ENCODE assay signal across 2 cellular contexts in the genomic region with DNA sequence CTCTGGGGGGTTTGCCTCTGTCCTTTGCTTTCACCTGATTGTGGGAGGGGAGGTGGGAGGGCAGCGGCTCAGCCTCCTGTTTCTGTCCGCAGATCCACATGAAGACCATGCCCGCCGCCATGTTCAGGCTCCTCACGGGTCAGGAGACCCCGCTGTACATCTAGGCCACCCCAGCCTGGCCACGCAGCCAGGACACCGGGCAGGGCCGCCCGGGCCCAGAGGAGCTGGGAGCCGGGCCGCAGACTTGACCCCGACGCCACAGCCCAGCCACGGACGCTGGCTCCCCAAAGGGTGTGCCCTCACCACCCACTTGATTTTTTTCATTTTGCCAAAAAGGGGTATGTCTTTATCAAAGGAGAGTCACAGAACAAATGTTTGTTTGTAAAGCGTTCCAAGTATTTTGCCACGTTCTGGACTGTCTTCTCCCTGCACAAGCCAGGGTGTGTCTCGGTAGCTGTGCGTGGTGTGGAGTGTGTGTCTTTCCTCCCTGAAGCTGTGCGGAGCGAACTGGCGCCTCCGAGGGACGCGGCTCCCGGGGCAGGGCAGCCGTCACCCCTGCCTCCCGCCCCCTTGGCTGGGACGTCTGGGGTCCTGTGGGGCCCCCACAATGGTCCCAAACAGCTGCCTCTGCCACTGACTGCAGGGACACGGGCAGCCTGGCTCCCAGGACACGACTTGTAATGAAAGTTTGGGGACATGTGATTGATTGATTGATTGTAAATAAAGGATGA.
TF ChIP-seq lines count a peak whose summit lies in the region.

No MANE protein-coding gene starts in this region.

TF ChIP-seq in IMR-90, 13 proteins besides CTCF, POLR2A, EP300 and RAD21 (continued from another document):
- no peak for TF ChIP-seq MXI1 (IDR thresholded peaks at IDR 0.05; ENCODE audit: borderline replicate concordance, low read depth, low read length)
- TF ChIP-seq RCOR1 (IDR thresholded peaks at IDR 0.05; ENCODE audit: insufficient replicate concordance, low read length): no peak
- TF ChIP-seq, protein P1, sequence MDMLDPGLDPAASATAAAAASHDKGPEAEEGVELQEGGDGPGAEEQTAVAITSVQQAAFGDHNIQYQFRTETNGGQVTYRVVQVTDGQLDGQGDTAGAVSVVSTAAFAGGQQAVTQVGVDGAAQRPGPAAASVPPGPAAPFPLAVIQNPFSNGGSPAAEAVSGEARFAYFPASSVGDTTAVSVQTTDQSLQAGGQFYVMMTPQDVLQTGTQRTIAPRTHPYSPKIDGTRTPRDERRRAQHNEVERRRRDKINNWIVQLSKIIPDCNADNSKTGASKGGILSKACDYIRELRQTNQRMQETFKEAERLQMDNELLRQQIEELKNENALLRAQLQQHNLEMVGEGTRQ (IDR thresholded peaks at IDR 0.05; ENCODE audit: low read depth, low read length): no peak
- no peak for TF ChIP-seq FOS (IDR thresholded peaks at IDR 0.05; ENCODE audit: low read depth, low read length)
- no peak for TF ChIP-seq RFX5 (IDR thresholded peaks at IDR 0.05; ENCODE audit: low read depth, low read length)
- TF ChIP-seq CHD1 (IDR thresholded peaks at IDR 0.05; ENCODE audit: low read depth, low read length): no peak
- TF ChIP-seq, protein P2, sequence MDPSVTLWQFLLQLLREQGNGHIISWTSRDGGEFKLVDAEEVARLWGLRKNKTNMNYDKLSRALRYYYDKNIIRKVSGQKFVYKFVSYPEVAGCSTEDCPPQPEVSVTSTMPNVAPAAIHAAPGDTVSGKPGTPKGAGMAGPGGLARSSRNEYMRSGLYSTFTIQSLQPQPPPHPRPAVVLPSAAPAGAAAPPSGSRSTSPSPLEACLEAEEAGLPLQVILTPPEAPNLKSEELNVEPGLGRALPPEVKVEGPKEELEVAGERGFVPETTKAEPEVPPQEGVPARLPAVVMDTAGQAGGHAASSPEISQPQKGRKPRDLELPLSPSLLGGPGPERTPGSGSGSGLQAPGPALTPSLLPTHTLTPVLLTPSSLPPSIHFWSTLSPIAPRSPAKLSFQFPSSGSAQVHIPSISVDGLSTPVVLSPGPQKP (IDR thresholded peaks at IDR 0.05; ENCODE audit: borderline replicate concordance, low read depth, low read length): no peak
- no peak for TF ChIP-seq NFE2L2 (IDR thresholded peaks at IDR 0.05; ENCODE audit: low read depth, low read length)
- no peak for TF ChIP-seq SMC3 (IDR thresholded peaks at IDR 0.05; ENCODE audit: low read depth, low read length)
- TF ChIP-seq BHLHE40 (IDR thresholded peaks at IDR 0.05; ENCODE audit: low read depth, low read length): no peak
- no peak for TF ChIP-seq MAFK (IDR thresholded peaks at IDR 0.05; ENCODE audit: low read depth, low read length)
- no peak for TF ChIP-seq MAZ (IDR thresholded peaks at IDR 0.05; ENCODE audit: borderline replicate concordance, low read depth, low read length)

TF ChIP-seq in K562, 482 proteins besides CTCF, POLR2A, EP300 and RAD21 (continued from another document):
- TF ChIP-seq ZNF445 (CRISPR knock-in tag; IDR thresholded peaks at IDR 0.05; ENCODE audit: low read depth) (no peak), FOXK1 (CRISPR knock-in tag; IDR thresholded peaks at IDR 0.05; ENCODE audit: borderline replicate concordance) (no peak), TARDBP (IDR thresholded peaks at IDR 0.05) (no peak), ZC3H8 (IDR thresholded peaks at IDR 0.05) (no peak), MAFG (tag; conservative IDR thresholded peaks at IDR 0.05) (no peak), RBM39 (optimal IDR thresholded peaks at IDR 0.05; ENCODE audit: low read depth, low read length) (no peak)
- TF ChIP-seq, protein P3, sequence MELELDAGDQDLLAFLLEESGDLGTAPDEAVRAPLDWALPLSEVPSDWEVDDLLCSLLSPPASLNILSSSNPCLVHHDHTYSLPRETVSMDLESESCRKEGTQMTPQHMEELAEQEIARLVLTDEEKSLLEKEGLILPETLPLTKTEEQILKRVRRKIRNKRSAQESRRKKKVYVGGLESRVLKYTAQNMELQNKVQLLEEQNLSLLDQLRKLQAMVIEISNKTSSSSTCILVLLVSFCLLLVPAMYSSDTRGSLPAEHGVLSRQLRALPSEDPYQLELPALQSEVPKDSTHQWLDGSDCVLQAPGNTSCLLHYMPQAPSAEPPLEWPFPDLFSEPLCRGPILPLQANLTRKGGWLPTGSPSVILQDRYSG (tag; conservative IDR thresholded peaks at IDR 0.05; ENCODE audit: low read depth): no peak
